ENCODE assay signal across 20 cellular contexts in the genomic region with DNA sequence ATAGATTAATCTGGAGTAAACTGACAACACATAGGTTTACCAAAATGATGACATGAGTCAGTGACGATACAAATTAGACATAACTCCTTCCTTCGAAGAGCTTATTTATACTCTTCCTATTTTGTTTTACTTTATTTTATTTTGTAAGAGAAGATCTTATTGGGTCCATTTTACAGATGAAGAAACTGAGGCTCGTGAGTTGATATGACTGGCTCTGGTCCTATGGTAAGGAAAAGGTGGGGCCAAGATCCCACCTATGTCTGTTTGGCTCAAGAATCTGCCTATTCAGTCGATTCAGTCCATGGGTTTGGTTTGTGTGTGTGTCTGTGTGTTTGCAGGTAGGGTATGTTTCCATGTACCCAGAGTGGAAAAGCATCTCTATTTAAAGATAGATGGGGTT. TPM values are rescaled to one million over a fixed set of nuclear protein-coding genes. Genes with fewer than 3 reads are reported as not detected.
"Had no signal": no experiment of that assay in that cellular context is flagged by ENCODE, and none has a peak within 500 bp of the region (broad histone marks: within the 10 kb centered on the region; RNA-seq: fewer than 3 reads in every experiment).

No MANE protein-coding gene starts in this region.

- H3K4me3 ChIP-seq: SJSA1, SK-N-MC had no signal

- DNase-seq: KBM-7, MV-4-11, NCI-H1048, NCI-H1105, NCI-H1436 treated with DMSO at 0.1 percent for 48 hours, NCI-H1694, NCI-H187 treated with DMSO at 0.1 percent for 48 hours, NCI-H2029 treated with DMSO at 0.1 percent for 48 hours, NCI-H446 treated with DMSO at 0.1 percent for 48 hours, NCI-H526 treated with DMSO at 0.1 percent for 48 hours, NCI-H748 treated with DMSO at 0.1 percent for 48 hours, Right ventricle myocardium superior, SIG-M5 had no signal

- H3K27ac ChIP-seq: SJSA1, SK-N-MC had no signal

- H3K9me3 Mint-ChIP-seq: IgD-negative memory B cell had no signal

- H3K4me3 Mint-ChIP-seq: IgD-negative memory B cell had no signal

- H3K36me3 ChIP-seq: SJSA1 had no signal

- H3K27ac Mint-ChIP-seq: IgD-negative memory B cell had no signal

- H3K9me3 ChIP-seq: SJSA1 had no signal

- H3K4me1 ChIP-seq: SJSA1 had no signal

- FAIRE-seq: RCC 7860 had no signal

RNA-seq across cellular contexts. Expression of a gene that starts 8.4 kb away (rescaled TPM):
- total RNA-seq: HT-29, LHCN-M2, MCF 10A, Right ventricle myocardium superior, SJSA1 had no signal
- polyA plus RNA-seq: IgD-negative memory B cell had no signal

RNA-seq across cellular contexts. Expression of a gene that starts 27.1 kb away (rescaled TPM):
- total RNA-seq: LHCN-M2, MCF 10A, Right ventricle myocardium superior, SJSA1 had no signal
- polyA plus RNA-seq: IgD-negative memory B cell had no signal
